1 cellular context compared by ENCODE assay signal in the genomic region with DNA sequence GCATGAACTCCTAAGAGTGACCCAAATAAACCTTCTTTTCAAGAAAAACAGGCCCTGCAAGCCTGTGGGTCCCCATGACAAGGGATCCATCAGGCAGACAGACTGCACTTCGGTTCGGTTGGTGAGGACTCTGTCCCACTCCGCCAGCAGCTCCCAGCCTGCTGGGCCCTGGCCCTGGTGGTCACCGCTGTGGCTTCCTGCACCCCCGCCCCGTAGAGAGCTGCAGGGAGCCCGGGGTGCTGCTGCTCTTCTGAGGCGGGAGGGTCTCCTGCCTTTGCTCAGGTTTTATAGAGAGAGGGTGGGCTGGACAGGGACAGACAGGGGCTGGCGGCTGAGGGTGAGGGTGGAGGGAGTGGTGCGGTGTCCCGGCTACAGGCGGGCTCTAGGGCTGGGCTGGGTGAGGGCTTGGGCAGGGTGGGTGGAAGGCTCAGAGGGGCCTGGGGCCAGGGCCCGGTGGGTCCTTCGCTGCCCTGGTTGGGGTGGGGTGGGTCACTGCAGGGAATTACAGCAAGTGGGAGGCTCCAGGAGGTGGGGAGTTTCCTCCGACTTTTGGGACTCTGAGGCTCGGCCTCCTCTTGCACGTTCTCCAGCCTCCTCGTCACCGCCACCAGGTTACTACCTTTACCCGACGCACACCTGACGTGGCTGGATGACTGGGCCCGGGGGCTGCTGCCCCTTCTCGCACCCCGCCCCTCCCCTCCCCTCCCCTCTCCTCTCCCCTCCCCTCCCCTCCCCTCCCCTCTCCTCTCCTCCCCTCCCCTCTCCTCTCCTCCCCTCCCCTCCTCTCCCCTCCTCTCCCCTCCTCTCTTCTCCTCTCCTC.
TF ChIP-seq lines count a peak whose summit lies in the region.

No MANE protein-coding gene starts in this region.

TF ChIP-seq in HepG2, 621 proteins besides CTCF, POLR2A, EP300 and RAD21 (continues in another document):
- TF ChIP-seq, protein P1, sequence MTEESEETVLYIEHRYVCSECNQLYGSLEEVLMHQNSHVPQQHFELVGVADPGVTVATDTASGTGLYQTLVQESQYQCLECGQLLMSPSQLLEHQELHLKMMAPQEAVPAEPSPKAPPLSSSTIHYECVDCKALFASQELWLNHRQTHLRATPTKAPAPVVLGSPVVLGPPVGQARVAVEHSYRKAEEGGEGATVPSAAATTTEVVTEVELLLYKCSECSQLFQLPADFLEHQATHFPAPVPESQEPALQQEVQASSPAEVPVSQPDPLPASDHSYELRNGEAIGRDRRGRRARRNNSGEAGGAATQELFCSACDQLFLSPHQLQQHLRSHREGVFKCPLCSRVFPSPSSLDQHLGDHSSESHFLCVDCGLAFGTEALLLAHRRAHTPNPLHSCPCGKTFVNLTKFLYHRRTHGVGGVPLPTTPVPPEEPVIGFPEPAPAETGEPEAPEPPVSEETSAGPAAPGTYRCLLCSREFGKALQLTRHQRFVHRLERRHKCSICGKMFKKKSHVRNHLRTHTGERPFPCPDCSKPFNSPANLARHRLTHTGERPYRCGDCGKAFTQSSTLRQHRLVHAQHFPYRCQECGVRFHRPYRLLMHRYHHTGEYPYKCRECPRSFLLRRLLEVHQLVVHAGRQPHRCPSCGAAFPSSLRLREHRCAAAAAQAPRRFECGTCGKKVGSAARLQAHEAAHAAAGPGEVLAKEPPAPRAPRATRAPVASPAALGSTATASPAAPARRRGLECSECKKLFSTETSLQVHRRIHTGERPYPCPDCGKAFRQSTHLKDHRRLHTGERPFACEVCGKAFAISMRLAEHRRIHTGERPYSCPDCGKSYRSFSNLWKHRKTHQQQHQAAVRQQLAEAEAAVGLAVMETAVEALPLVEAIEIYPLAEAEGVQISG (CRISPR knock-in tag; IDR thresholded peaks at IDR 0.05): 0 out of 2 replicates have a peak, but pooled peaks have one; percentile 5
- TF ChIP-seq HNF4A (CRISPR knock-in tag; IDR thresholded peaks at IDR 0.05): peak; percentile 40; the same call in 1 of the 2 replicates
- peak; percentile 67; the same call in 1 of the 2 replicates for TF ChIP-seq HNRNPL (IDR thresholded peaks at IDR 0.05; ENCODE audit: low read depth, low read length)
- no peak for TF ChIP-seq LCORL (IDR thresholded peaks at IDR 0.05)
- 0 out of 2 replicates have a peak, but pooled peaks have one; percentile 40 for TF ChIP-seq LCORL (CRISPR knock-in tag; IDR thresholded peaks at IDR 0.05)
- TF ChIP-seq, protein P2, sequence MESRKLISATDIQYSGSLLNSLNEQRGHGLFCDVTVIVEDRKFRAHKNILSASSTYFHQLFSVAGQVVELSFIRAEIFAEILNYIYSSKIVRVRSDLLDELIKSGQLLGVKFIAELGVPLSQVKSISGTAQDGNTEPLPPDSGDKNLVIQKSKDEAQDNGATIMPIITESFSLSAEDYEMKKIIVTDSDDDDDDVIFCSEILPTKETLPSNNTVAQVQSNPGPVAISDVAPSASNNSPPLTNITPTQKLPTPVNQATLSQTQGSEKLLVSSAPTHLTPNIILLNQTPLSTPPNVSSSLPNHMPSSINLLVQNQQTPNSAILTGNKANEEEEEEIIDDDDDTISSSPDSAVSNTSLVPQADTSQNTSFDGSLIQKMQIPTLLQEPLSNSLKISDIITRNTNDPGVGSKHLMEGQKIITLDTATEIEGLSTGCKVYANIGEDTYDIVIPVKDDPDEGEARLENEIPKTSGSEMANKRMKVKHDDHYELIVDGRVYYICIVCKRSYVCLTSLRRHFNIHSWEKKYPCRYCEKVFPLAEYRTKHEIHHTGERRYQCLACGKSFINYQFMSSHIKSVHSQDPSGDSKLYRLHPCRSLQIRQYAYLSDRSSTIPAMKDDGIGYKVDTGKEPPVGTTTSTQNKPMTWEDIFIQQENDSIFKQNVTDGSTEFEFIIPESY (CRISPR knock-in tag; IDR thresholded peaks at IDR 0.05): peak; percentile 97
- TF ChIP-seq ZFX (CRISPR knock-in tag; IDR thresholded peaks at IDR 0.05; ENCODE audit: low read depth): peak; percentile 52; the same call in 1 of the 2 replicates
- no peak for TF ChIP-seq NBN (conservative IDR thresholded peaks at IDR 0.05)
- TF ChIP-seq ZNF224 (CRISPR knock-in tag; IDR thresholded peaks at IDR 0.05): no peak
- peak; percentile 99 for TF ChIP-seq PCBP1 (IDR thresholded peaks at IDR 0.05; ENCODE audit: borderline replicate concordance, low read depth, low read length)
- TF ChIP-seq ZNF441 (CRISPR knock-in tag; IDR thresholded peaks at IDR 0.05; ENCODE audit: borderline replicate concordance): peak; percentile 89
- no peak for TF ChIP-seq TRIM24 (CRISPR knock-in tag; IDR thresholded peaks at IDR 0.05)
- TF ChIP-seq, protein P3, sequence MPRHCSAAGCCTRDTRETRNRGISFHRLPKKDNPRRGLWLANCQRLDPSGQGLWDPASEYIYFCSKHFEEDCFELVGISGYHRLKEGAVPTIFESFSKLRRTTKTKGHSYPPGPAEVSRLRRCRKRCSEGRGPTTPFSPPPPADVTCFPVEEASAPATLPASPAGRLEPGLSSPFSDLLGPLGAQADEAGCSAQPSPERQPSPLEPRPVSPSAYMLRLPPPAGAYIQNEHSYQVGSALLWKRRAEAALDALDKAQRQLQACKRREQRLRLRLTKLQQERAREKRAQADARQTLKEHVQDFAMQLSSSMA (CRISPR knock-in tag; IDR thresholded peaks at IDR 0.05): peak; percentile 71
- no peak for TF ChIP-seq ZNF530 (CRISPR knock-in tag; IDR thresholded peaks at IDR 0.05; ENCODE audit: low read depth)
- TF ChIP-seq, protein P4, sequence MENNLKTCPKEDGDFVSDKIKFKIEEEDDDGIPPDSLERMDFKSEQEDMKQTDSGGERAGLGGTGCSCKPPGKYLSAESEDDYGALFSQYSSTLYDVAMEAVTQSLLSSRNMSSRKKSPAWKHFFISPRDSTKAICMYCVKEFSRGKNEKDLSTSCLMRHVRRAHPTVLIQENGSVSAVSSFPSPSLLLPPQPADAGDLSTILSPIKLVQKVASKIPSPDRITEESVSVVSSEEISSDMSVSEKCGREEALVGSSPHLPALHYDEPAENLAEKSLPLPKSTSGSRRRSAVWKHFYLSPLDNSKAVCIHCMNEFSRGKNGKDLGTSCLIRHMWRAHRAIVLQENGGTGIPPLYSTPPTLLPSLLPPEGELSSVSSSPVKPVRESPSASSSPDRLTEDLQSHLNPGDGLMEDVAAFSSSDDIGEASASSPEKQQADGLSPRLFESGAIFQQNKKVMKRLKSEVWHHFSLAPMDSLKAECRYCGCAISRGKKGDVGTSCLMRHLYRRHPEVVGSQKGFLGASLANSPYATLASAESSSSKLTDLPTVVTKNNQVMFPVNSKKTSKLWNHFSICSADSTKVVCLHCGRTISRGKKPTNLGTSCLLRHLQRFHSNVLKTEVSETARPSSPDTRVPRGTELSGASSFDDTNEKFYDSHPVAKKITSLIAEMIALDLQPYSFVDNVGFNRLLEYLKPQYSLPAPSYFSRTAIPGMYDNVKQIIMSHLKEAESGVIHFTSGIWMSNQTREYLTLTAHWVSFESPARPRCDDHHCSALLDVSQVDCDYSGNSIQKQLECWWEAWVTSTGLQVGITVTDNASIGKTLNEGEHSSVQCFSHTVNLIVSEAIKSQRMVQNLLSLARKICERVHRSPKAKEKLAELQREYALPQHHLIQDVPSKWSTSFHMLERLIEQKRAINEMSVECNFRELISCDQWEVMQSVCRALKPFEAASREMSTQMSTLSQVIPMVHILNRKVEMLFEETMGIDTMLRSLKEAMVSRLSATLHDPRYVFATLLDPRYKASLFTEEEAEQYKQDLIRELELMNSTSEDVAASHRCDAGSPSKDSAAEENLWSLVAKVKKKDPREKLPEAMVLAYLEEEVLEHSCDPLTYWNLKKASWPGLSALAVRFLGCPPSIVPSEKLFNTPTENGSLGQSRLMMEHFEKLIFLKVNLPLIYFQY (CRISPR knock-in tag; IDR thresholded peaks at IDR 0.05; ENCODE audit: borderline replicate concordance): peak; percentile 51; the same call in 1 of the 2 replicates
- no peak for TF ChIP-seq REXO4 (CRISPR knock-in tag; IDR thresholded peaks at IDR 0.05; ENCODE audit: borderline replicate concordance)
- TF ChIP-seq SALL1 (CRISPR knock-in tag; IDR thresholded peaks at IDR 0.05): 0 out of 2 replicates have a peak, but pooled peaks have one; percentile 9
- no peak for TF ChIP-seq ZFP37 (CRISPR knock-in tag; IDR thresholded peaks at IDR 0.05; ENCODE audit: borderline replicate concordance)
- TF ChIP-seq, protein P5, sequence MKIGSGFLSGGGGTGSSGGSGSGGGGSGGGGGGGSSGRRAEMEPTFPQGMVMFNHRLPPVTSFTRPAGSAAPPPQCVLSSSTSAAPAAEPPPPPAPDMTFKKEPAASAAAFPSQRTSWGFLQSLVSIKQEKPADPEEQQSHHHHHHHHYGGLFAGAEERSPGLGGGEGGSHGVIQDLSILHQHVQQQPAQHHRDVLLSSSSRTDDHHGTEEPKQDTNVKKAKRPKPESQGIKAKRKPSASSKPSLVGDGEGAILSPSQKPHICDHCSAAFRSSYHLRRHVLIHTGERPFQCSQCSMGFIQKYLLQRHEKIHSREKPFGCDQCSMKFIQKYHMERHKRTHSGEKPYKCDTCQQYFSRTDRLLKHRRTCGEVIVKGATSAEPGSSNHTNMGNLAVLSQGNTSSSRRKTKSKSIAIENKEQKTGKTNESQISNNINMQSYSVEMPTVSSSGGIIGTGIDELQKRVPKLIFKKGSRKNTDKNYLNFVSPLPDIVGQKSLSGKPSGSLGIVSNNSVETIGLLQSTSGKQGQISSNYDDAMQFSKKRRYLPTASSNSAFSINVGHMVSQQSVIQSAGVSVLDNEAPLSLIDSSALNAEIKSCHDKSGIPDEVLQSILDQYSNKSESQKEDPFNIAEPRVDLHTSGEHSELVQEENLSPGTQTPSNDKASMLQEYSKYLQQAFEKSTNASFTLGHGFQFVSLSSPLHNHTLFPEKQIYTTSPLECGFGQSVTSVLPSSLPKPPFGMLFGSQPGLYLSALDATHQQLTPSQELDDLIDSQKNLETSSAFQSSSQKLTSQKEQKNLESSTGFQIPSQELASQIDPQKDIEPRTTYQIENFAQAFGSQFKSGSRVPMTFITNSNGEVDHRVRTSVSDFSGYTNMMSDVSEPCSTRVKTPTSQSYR (CRISPR knock-in tag; IDR thresholded peaks at IDR 0.05; ENCODE audit: borderline replicate concordance): 0 out of 2 replicates have a peak, but pooled peaks have one; percentile 15
- 0 out of 2 replicates have a peak, but pooled peaks have one; percentile 36 for TF ChIP-seq ZNF788 (CRISPR knock-in tag; IDR thresholded peaks at IDR 0.05; ENCODE audit: borderline replicate concordance)
- TF ChIP-seq KLF15 (CRISPR knock-in tag; IDR thresholded peaks at IDR 0.05; ENCODE audit: borderline replicate concordance): no peak
- TF ChIP-seq HNRNPLL (IDR thresholded peaks at IDR 0.05; ENCODE audit: low read depth, low read length, poor library complexity, severe bottlenecking): peak; percentile 11
- TF ChIP-seq ATM (IDR thresholded peaks at IDR 0.05; ENCODE audit: borderline replicate concordance): no peak
- TF ChIP-seq, protein P6, sequence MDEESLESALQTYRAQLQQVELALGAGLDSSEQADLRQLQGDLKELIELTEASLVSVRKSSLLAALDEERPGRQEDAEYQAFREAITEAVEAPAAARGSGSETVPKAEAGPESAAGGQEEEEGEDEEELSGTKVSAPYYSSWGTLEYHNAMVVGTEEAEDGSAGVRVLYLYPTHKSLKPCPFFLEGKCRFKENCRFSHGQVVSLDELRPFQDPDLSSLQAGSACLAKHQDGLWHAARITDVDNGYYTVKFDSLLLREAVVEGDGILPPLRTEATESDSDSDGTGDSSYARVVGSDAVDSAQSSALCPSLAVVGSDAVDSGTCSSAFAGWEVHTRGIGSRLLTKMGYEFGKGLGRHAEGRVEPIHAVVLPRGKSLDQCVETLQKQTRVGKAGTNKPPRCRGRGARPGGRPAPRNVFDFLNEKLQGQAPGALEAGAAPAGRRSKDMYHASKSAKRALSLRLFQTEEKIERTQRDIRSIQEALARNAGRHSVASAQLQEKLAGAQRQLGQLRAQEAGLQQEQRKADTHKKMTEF (CRISPR knock-in tag; IDR thresholded peaks at IDR 0.05): 0 out of 2 replicates have a peak, but pooled peaks have one; percentile 28
- TF ChIP-seq ONECUT2 (CRISPR knock-in tag; IDR thresholded peaks at IDR 0.05): no peak
- TF ChIP-seq, protein P7, sequence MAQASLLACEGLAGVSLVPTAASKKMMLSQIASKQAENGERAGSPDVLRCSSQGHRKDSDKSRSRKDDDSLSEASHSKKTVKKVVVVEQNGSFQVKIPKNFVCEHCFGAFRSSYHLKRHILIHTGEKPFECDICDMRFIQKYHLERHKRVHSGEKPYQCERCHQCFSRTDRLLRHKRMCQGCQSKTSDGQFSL (CRISPR knock-in tag; IDR thresholded peaks at IDR 0.05): peak; percentile 93
- TF ChIP-seq ZNF552 (CRISPR knock-in tag; IDR thresholded peaks at IDR 0.05; ENCODE audit: borderline replicate concordance): no peak
- peak; percentile 99 for TF ChIP-seq ZBTB38 (CRISPR knock-in tag; IDR thresholded peaks at IDR 0.05)
- TF ChIP-seq, protein P8, sequence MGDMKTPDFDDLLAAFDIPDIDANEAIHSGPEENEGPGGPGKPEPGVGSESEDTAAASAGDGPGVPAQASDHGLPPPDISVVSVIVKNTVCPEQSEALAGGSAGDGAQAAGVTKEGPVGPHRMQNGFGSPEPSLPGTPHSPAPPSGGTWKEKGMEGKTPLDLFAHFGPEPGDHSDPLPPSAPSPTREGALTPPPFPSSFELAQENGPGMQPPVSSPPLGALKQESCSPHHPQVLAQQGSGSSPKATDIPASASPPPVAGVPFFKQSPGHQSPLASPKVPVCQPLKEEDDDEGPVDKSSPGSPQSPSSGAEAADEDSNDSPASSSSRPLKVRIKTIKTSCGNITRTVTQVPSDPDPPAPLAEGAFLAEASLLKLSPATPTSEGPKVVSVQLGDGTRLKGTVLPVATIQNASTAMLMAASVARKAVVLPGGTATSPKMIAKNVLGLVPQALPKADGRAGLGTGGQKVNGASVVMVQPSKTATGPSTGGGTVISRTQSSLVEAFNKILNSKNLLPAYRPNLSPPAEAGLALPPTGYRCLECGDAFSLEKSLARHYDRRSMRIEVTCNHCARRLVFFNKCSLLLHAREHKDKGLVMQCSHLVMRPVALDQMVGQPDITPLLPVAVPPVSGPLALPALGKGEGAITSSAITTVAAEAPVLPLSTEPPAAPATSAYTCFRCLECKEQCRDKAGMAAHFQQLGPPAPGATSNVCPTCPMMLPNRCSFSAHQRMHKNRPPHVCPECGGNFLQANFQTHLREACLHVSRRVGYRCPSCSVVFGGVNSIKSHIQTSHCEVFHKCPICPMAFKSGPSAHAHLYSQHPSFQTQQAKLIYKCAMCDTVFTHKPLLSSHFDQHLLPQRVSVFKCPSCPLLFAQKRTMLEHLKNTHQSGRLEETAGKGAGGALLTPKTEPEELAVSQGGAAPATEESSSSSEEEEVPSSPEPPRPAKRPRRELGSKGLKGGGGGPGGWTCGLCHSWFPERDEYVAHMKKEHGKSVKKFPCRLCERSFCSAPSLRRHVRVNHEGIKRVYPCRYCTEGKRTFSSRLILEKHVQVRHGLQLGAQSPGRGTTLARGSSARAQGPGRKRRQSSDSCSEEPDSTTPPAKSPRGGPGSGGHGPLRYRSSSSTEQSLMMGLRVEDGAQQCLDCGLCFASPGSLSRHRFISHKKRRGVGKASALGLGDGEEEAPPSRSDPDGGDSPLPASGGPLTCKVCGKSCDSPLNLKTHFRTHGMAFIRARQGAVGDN (CRISPR knock-in tag; IDR thresholded peaks at IDR 0.05): peak; percentile 72
- TF ChIP-seq MAZ (IDR thresholded peaks at IDR 0.05; ENCODE audit: borderline replicate concordance, low read depth, low read length): no peak
- TF ChIP-seq MAZ (CRISPR knock-in tag; IDR thresholded peaks at IDR 0.05; ENCODE audit: low read depth): 0 out of 2 replicates have a peak, but pooled peaks have one; percentile 15
- 0 out of 2 replicates have a peak, but pooled peaks have one; percentile 22 for TF ChIP-seq GABPB1 (CRISPR knock-in tag; IDR thresholded peaks at IDR 0.05)
